In the genomic region with DNA sequence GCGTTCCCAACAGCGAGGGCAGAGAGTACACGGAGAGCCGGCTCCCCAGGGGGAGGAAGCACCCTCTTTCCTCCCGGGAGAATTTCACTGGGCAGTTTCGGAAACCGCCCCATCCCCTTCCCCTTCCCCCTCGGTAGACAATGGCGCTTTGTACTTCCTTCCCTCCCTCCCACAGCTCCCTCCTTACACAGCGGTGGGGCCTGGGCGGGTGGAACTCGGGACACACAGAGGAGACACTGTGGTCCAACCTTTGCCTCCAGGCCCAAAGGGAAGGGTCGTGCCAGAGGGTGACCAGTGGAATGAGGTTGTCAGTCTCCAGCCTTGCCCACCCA, we compare ENCODE assay signal across 8 cellular contexts. TPM values are rescaled to one million over a fixed set of nuclear protein-coding genes. Genes with fewer than 3 reads are reported as not detected.
A peak's percentile ranks its signal among the peaks of the same experiment; 100 is the strongest.
DNase-seq lines count a peak whose midpoint lies in the region; ATAC-seq, FAIRE-seq and TF ChIP-seq lines count a peak whose summit lies in the region.

No MANE protein-coding gene starts in this region.

- no peak for FAIRE-seq in A549 (lab: Jason Lieb, UNC)

- TF ChIP-seq EP300 in A549 (IDR thresholded peaks at IDR 0.05) (no peak), upper lobe of left lung (IDR thresholded peaks at IDR 0.05) (no peak)

- H3K9me3 ChIP-seq in A549 (no peaks in the 10 kb centered on the region), upper lobe of left lung (no peaks in the 10 kb centered on the region)

- POLR2A ChIA-PET in A549 (lab: Yijun Ruan, JAX) = interaction anchor here (1.0 to 1.6 kb wide), 4 partner anchors 31 to 140 kb away, joined by 3 to 5 read pairs (median 3); no protein-coding TSS in a partner anchor

- CTCF ChIA-PET in A549 (lab: Yijun Ruan, JAX) = interaction anchor here (0.7 to 6.6 kb wide), 27 partner anchors 10 to 330 kb away, joined by 3 to 50 read pairs (median 4); a partner anchor contains a TSS

- H3K27ac ChIP-seq in A549 = peak overlapping the region; percentile 85 to 94
- peak overlapping the region; percentile 90 to 97 (median 94) for H3K27ac ChIP-seq in upper lobe of left lung

- no peak for DNase-seq in A549 (ENCODE audit: low read depth in 1 of 2, low spot score in 1 of 2)
- no peak for DNase-seq in Jurkat, Clone E6-1 (ENCODE audit: low read depth, low spot score)
- DNase-seq in choroid plexus epithelial cell (ENCODE audit: low read depth) = no peak
- peak; percentile 86 for DNase-seq in medulla oblongata (ENCODE audit: extremely low spot score)
- no peak for DNase-seq in upper lobe of left lung

- H3K36me3 ChIP-seq in upper lobe of left lung = peaks cover 2 to 33% (median 20%) of the 10 kb centered on the region in 4 donors

- H3K27me3 ChIP-seq in upper lobe of left lung = no peaks in the 10 kb centered on the region

- H3K4me2 ChIP-seq in A549 = peak overlapping the region; percentile 99

- WGBS in A549 (ENCODE audit: missing lambda C conversion rate) = 66% methylated on average over 13 of the region's 13 CpGs
- WGBS in upper lobe of left lung, 2 donors = 10% methylated on average over 10 to 13 of the region's 13 CpGs

- ATAC-seq in A549 (no peak), upper lobe of left lung (ENCODE audit: low FRiP score in 2 of 2) (peak in 1 of 2 donors; percentile 0), HG02759 (IDR thresholded peaks at IDR 0.05; ENCODE audit: unreplicated experiment) (no peak), HG03139 (IDR thresholded peaks at IDR 0.05; ENCODE audit: unreplicated experiment) (no peak)
- no peak for ATAC-seq in activated CD4-positive, CD25-positive, alpha-beta regulatory T cell treated with anti-CD3 and anti-CD28 coated beads, Interleukin-2, amount 50 U/mL, for 24 hours

- H3K4me1 ChIP-seq in A549 (peaks cover 31% of the 10 kb centered on the region), upper lobe of left lung (peaks cover 38 to 55% (median 46%) of the 10 kb centered on the region in 4 donors)

- no peak for TF ChIP-seq POLR2A in A549 (IDR thresholded peaks at IDR 0.05; ENCODE audit: low read length)
- TF ChIP-seq POLR2A in upper lobe of left lung (IDR thresholded peaks at IDR 0.05) = no peak

- peak overlapping the region; percentile 58 for H3K4me3 ChIP-seq in A549
- H3K4me3 ChIP-seq in Jurkat, Clone E6-1 (ENCODE audit: low read length) = peak overlapping the region; percentile 85
- H3K4me3 ChIP-seq in choroid plexus epithelial cell (ENCODE audit: low read depth, low read length) = peak overlapping the region; percentile 80
- H3K4me3 ChIP-seq in upper lobe of left lung = peak overlapping the region; percentile 68 to 93 (median 86)

- no peak; the same call in 2 of the 3 replicates for TF ChIP-seq CTCF in A549 (IDR thresholded peaks at IDR 0.05)
- TF ChIP-seq CTCF in choroid plexus epithelial cell (conservative IDR thresholded peaks at IDR 0.05; ENCODE audit: low read depth, low read length) = no peak
- peak in 1 of 6 experiments; percentile 15 for TF ChIP-seq CTCF in upper lobe of left lung (IDR thresholded peaks at IDR 0.05)

- no peak for TF ChIP-seq RAD21 in A549 (conservative IDR thresholded peaks at IDR 0.05 in 1 of 2, IDR thresholded peaks at IDR 0.05 in 1 of 2)

TF ChIP-seq in A549, 52 proteins besides CTCF, POLR2A, EP300 and RAD21:
- TF ChIP-seq EHF (CRISPR knock-in tag; IDR thresholded peaks at IDR 0.05) = no peak
- TF ChIP-seq, protein P1, sequence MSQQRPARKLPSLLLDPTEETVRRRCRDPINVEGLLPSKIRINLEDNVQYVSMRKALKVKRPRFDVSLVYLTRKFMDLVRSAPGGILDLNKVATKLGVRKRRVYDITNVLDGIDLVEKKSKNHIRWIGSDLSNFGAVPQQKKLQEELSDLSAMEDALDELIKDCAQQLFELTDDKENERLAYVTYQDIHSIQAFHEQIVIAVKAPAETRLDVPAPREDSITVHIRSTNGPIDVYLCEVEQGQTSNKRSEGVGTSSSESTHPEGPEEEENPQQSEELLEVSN (IDR thresholded peaks at IDR 0.05; ENCODE audit: borderline replicate concordance, low read depth) = no peak
- TF ChIP-seq JUNB (IDR thresholded peaks at IDR 0.05) = no peak
- no peak for TF ChIP-seq ESRRA (IDR thresholded peaks at IDR 0.05; ENCODE audit: borderline replicate concordance, low read length)
- TF ChIP-seq NR3C1 (IDR thresholded peaks at IDR 0.05) = no peak
- TF ChIP-seq ZSCAN20 (CRISPR knock-in tag; IDR thresholded peaks at IDR 0.05) = no peak
- no peak for TF ChIP-seq KDM1A (IDR thresholded peaks at IDR 0.05; ENCODE audit: low read depth)
- TF ChIP-seq HEYL (CRISPR knock-in tag; IDR thresholded peaks at IDR 0.05) = no peak
- TF ChIP-seq, protein P2, sequence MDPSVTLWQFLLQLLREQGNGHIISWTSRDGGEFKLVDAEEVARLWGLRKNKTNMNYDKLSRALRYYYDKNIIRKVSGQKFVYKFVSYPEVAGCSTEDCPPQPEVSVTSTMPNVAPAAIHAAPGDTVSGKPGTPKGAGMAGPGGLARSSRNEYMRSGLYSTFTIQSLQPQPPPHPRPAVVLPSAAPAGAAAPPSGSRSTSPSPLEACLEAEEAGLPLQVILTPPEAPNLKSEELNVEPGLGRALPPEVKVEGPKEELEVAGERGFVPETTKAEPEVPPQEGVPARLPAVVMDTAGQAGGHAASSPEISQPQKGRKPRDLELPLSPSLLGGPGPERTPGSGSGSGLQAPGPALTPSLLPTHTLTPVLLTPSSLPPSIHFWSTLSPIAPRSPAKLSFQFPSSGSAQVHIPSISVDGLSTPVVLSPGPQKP (IDR thresholded peaks at IDR 0.05; ENCODE audit: low read depth, low read length) = no peak
- TF ChIP-seq FOSB (CRISPR knock-in tag; IDR thresholded peaks at IDR 0.05) = no peak

RNA-seq across cellular contexts. Expression of a gene that starts 4.3 kb away (rescaled TPM):
- polyA plus RNA-seq in A549 (2011; rRNA removed) = 7.0 and 12.7 TPM in 2 replicates
- 29.6 and 31.6 TPM in 2 replicates for polyA plus RNA-seq in A549 (2012; cell fraction: cytosol; rRNA removed)
- 122 and 130 TPM in 2 replicates for polyA plus RNA-seq in A549 (2012; cell fraction: nucleus; rRNA removed)
- polyA plus RNA-seq in A549 (2017; fragmentation: RNase III; extraction: RNeasy Plus Mini Kit Qiagen cat#74134 plus additional on column Dnase treatment) = 33.1 to 37.3 TPM (median 34.9 TPM) in 3 replicates
- polyA minus RNA-seq in A549 (2011; rRNA and poly(A)+ RNA removed) = 5.5 and 11.3 TPM in 2 replicates
- 36.0 TPM for polyA plus RNA-seq in Jurkat, Clone E6-1 (2012; ENCODE audit: insufficient read depth, insufficient read length)
- total RNA-seq in upper lobe of left lung = 100 to 1,000 TPM in 1 of 6 donors, 10 to 100 TPM in 5; 26.1 to 104 (median 47.3) TPM

RNA-seq across cellular contexts. Expression of a gene that starts 21.9 kb away (rescaled TPM):
- polyA plus RNA-seq in A549 (2011; rRNA removed) = 14.2 and 15.3 TPM in 2 replicates
- polyA plus RNA-seq in A549 (2012; cell fraction: cytosol; rRNA removed) = 62.7 and 76.5 TPM in 2 replicates
- 82.5 and 94.7 TPM in 2 replicates for polyA plus RNA-seq in A549 (2012; cell fraction: nucleus; rRNA removed)
- polyA plus RNA-seq in A549 (2017; fragmentation: RNase III; extraction: RNeasy Plus Mini Kit Qiagen cat#74134 plus additional on column Dnase treatment) = 46.4 to 50.2 TPM (median 46.5 TPM) in 3 replicates
- polyA minus RNA-seq in A549 (2011; rRNA and poly(A)+ RNA removed) = 12.4 and 18.3 TPM in 2 replicates
- polyA plus RNA-seq in Jurkat, Clone E6-1 (2012; ENCODE audit: insufficient read depth, insufficient read length) = 5.2 TPM
- total RNA-seq in upper lobe of left lung = 100 to 1,000 TPM in 3 of 6 donors, 10 to 100 TPM in 3; 51.3 to 154 (median 99.7) TPM

RNA-seq across cellular contexts. Expression of a gene that starts 37.3 kb away (rescaled TPM):
- polyA plus RNA-seq in A549 (2011; rRNA removed) (0.70 and 0.98 TPM in 2 replicates), A549 (2017; fragmentation: RNase III; extraction: RNeasy Plus Mini Kit Qiagen cat#74134 plus additional on column Dnase treatment) (1.3 to 1.8 TPM (median 1.5 TPM) in 3 replicates)
- polyA plus RNA-seq in A549 (2012; cell fraction: cytosol; rRNA removed) = 1.2 and 1.6 TPM in 2 replicates
- 7.6 and 9.2 TPM in 2 replicates for polyA plus RNA-seq in A549 (2012; cell fraction: nucleus; rRNA removed)
- polyA minus RNA-seq in A549 (2011; rRNA and poly(A)+ RNA removed) = 1.6 and 1.8 TPM in 2 replicates
- not detected for polyA plus RNA-seq in Jurkat, Clone E6-1 (2012; ENCODE audit: insufficient read depth, insufficient read length)
- 10 to 100 TPM in 1 of 6 donors, 1 to 10 TPM in 5; 3.0 to 28.3 (median 6.2) TPM for total RNA-seq in upper lobe of left lung

RNA-seq across cellular contexts. Expression of a gene that starts 54.8 kb away (rescaled TPM):
- polyA plus RNA-seq in A549 (2011; rRNA removed) (not detected in 2 replicates), A549 (2017; fragmentation: RNase III; extraction: RNeasy Plus Mini Kit Qiagen cat#74134 plus additional on column Dnase treatment) (not detected in 3 replicates)
- not detected in 2 replicates for polyA plus RNA-seq in A549 (2012; cell fraction: cytosol; rRNA removed)
- polyA plus RNA-seq in A549 (2012; cell fraction: nucleus; rRNA removed) = 0.02 TPM in 1 of 2 replicates, not detected in the other
- not detected in 2 replicates for polyA minus RNA-seq in A549 (2011; rRNA and poly(A)+ RNA removed)
- polyA plus RNA-seq in Jurkat, Clone E6-1 (2012; ENCODE audit: insufficient read depth, insufficient read length) = not detected
- total RNA-seq in upper lobe of left lung = 1 to 10 TPM in 5 of 6 donors, under 1 TPM in 1; 0.79 to 8.1 (median 5.5) TPM
